ENCODE assay signal across 22 cellular contexts in the genomic region with DNA sequence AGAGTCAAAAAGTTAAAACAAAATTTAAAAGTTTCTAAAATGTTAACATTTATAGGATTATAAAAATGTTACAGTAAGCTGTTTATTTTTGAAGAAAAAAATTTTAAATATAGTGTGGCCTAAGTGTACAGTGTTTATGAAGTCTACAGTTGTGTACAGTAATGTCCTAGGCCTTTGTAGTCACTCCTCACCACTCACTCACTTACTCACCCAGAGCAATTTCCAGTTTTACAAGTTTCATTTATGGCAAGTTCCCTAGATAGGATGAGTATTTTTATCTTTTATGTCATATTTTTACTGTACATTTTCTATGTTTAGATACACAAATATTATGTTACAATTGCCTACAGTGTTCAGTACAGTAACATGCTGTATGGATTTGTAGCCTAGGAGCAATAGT.
DNase-seq lines count a peak whose midpoint lies in the region; ATAC-seq and TF ChIP-seq lines count a peak whose summit lies in the region.
"Had no signal": no experiment of that assay in that cellular context is flagged by ENCODE, and none has a peak within 500 bp of the region (broad histone marks: within the 10 kb centered on the region; RNA-seq: fewer than 3 reads in every experiment).

No MANE protein-coding gene starts in this region.

- intact Hi-C loops in mucosa of descending colon (cut with DNase I, micrococcal nuclease) = no loop called here

- peaks cover 3% of the 10 kb centered on the region for H3K9me3 Mint-ChIP-seq in activated T-helper 17 cell treated with anti-CD3 and anti-CD28 coated beads, Interleukin-2, amount 50 U/mL, for 72 hours
- H3K9me3 Mint-ChIP-seq: CD4-positive, alpha-beta T cell; IgD-negative memory B cell had no signal

- no peaks in the 10 kb centered on the region for H3K36me3 Mint-ChIP-seq in activated T-helper 17 cell treated with anti-CD3 and anti-CD28 coated beads, Interleukin-2, amount 50 U/mL, for 72 hours (ENCODE audit: low read depth)
- H3K36me3 Mint-ChIP-seq: IgD-negative memory B cell had no signal

- H3K4me3 ChIP-seq in mucosa of descending colon = no peak overlapping the region
- H3K4me3 ChIP-seq: BLaER1 had no signal

- no peaks in the 10 kb centered on the region for H3K9me3 ChIP-seq in mucosa of descending colon
- H3K9me3 ChIP-seq: Caco-2 had no signal

- H3K4me3 Mint-ChIP-seq in activated T-helper 17 cell treated with anti-CD3 and anti-CD28 coated beads, Interleukin-2, amount 50 U/mL, for 72 hours = no peak overlapping the region
- H3K4me3 Mint-ChIP-seq: CD4-positive, alpha-beta T cell had no signal

- peak; percentile 28 for DNase-seq in DMS53 (lab: John Stamatoyannopoulos, UW)
- no peak for DNase-seq in DMS53 treated with DMSO at 0.1 percent for 48 hours (lab: John Stamatoyannopoulos, UW; ENCODE audit: unreplicated experiment)
- DNase-seq in MV-4-11 (lab: John Stamatoyannopoulos, UW) = peak; percentile 24
- DNase-seq in mucosa of descending colon = no peak
- DNase-seq in NCI-H2171 (lab: John Stamatoyannopoulos, UW) = no peak
- DNase-seq: ACHN; Caco-2; CD4-positive, alpha-beta T cell; DMS 273 treated with DMSO at 0.1 percent for 48 hours; NCI-H1092 treated with DMSO at 0.1 percent for 48 hours; NCI-H146; NCI-H2029; NCI-H226; NCI-H510A treated with DMSO at 0.1 percent for 48 hours; NCI-H748 treated with DMSO at 0.1 percent for 48 hours; OCI-M1; Right ventricle myocardium superior had no signal

- no peaks in the 10 kb centered on the region for H3K36me3 ChIP-seq in mucosa of descending colon (ENCODE audit: low read depth)
- H3K36me3 ChIP-seq: BLaER1 had no signal

- no peak overlapping the region for H3K27ac Mint-ChIP-seq in activated T-helper 17 cell treated with anti-CD3 and anti-CD28 coated beads, Interleukin-2, amount 50 U/mL, for 72 hours
- H3K27ac Mint-ChIP-seq: CD4-positive, alpha-beta T cell had no signal

- H3K27me3 Mint-ChIP-seq in activated T-helper 17 cell treated with anti-CD3 and anti-CD28 coated beads, Interleukin-2, amount 50 U/mL, for 72 hours = no peaks in the 10 kb centered on the region
- H3K27me3 Mint-ChIP-seq: CD4-positive, alpha-beta T cell had no signal

- no peaks in the 10 kb centered on the region for H3K4me1 ChIP-seq in mucosa of descending colon (ENCODE audit: low read depth)
- H3K4me1 ChIP-seq: BLaER1, Caco-2 had no signal

- ATAC-seq in activated T-helper 17 cell treated with anti-CD3 and anti-CD28 coated beads, Interleukin-2, amount 50 U/mL, for 72 hours (replicated peaks) = peak; percentile 56
- ATAC-seq in mucosa of descending colon (peak; percentile 54), GM19395 (IDR thresholded peaks at IDR 0.05; ENCODE audit: unreplicated experiment) (no peak), HG02678 (IDR thresholded peaks at IDR 0.05; ENCODE audit: unreplicated experiment) (no peak)

- TF ChIP-seq CTCF in mucosa of descending colon (IDR thresholded peaks at IDR 0.05) = no peak

- H3K4me1 Mint-ChIP-seq in activated T-helper 17 cell treated with anti-CD3 and anti-CD28 coated beads, Interleukin-2, amount 50 U/mL, for 72 hours = peaks cover 5% of the 10 kb centered on the region

Comparison
In these comparisons a context has a peak if more than half of its experiments do, and no peak if none do; other contexts are left out.
1. DNase-seq: peak in DMS53 (single experiment) and MV-4-11 (single experiment); none in DMS53 treated with DMSO at 0.1 percent for 48 hours (single experiment), mucosa of descending colon (0 of 3) and NCI-H2171 (single experiment).
2. ATAC-seq: peak in activated T-helper 17 cell treated with anti-CD3 and anti-CD28 coated beads, Interleukin-2, amount 50 U/mL, for 72 hours (single experiment) and mucosa of descending colon (single experiment); none in GM19395 (single experiment) and HG02678 (single experiment).